Comparison of ENCODE assay signal across 12 cellular contexts in genomic region chr2:127515383-127515915, GRCh38. TPM values are rescaled to one million over a fixed set of nuclear protein-coding genes. Genes with fewer than 3 reads are reported as not detected.
DNase-seq lines count a peak whose midpoint lies in the region; ATAC-seq, FAIRE-seq and TF ChIP-seq lines count a peak whose summit lies in the region.
"Had no signal": no experiment of that assay in that cellular context is flagged by ENCODE, and none has a peak within 500 bp of the region (broad histone marks: within the 10 kb centered on the region; RNA-seq: fewer than 3 reads in every experiment).

No MANE protein-coding gene starts in this region.

- CTCF ChIA-PET in activated CD4-positive, alpha-beta T cell treated with anti-CD3 and anti-CD28 coated beads, Interleukin-2, amount 10 ng/mL, durations not matched to agents 7 days and 5 days (lab: Charles Lee): no interaction called here

- peak overlapping the region; percentile 4 for H3K27ac Mint-ChIP-seq in activated CD4-positive, alpha-beta T cell treated with anti-CD3 and anti-CD28 coated beads, Interleukin-2, amount 10 ng/mL, durations not matched to agents 7 days and 5 days

- POLR2A ChIA-PET in activated CD4-positive, alpha-beta T cell treated with anti-CD3 and anti-CD28 coated beads, Interleukin-2, amount 10 ng/mL, durations not matched to agents 7 days and 5 days (lab: Charles Lee): no interaction called here

- H3K27me3 ChIP-seq in thoracic aorta (replicated peaks; ENCODE audit: insufficient read depth): no peaks in the 10 kb centered on the region

- intact Hi-C loops in posterior cingulate gyrus (cut with DNase I): no loop called here

- H3K4me1 Mint-ChIP-seq in activated CD4-positive, alpha-beta T cell treated with anti-CD3 and anti-CD28 coated beads, Interleukin-2, amount 10 ng/mL, durations not matched to agents 7 days and 5 days: peaks cover 54% of the 10 kb centered on the region

- H3K27ac ChIP-seq in mesodermal cell (ENCODE audit: low read depth, low read length, severe bottlenecking): peak overlapping the region; percentile 6
- H3K27ac ChIP-seq in thoracic aorta: peak overlapping the region; percentile 70 to 78

- H3K9me3 ChIP-seq in mesodermal cell (ENCODE audit: control insufficient read depth, low read length) (no peaks in the 10 kb centered on the region), thoracic aorta (no peaks in the 10 kb centered on the region)

- no peak for DNase-seq in activated CD4-positive, alpha-beta T cell treated with anti-CD3 and anti-CD28 coated beads, Interleukin-2, amount 10 ng/mL, durations not matched to agents 7 days and 5 days
- no peak for DNase-seq in activated CD4-positive, alpha-beta T cell treated with anti-CD3 and anti-CD28 coated beads for 1 hour
- no peak for DNase-seq in thoracic aorta (ENCODE audit: low spot score)
- DNase-seq in posterior cingulate gyrus: no peak
- no peak for DNase-seq in NCI-H1092 (lab: John Stamatoyannopoulos, UW)
- DNase-seq: activated gamma-delta T cell, NCI-H1930 had no signal

- peak; percentile 76 for FAIRE-seq in endometrium (lab: Jason Lieb, UNC)
- FAIRE-seq: A204.1, G401.6 had no signal

- no peaks in the 10 kb centered on the region for H3K9me3 Mint-ChIP-seq in activated CD4-positive, alpha-beta T cell treated with anti-CD3 and anti-CD28 coated beads, Interleukin-2, amount 10 ng/mL, durations not matched to agents 7 days and 5 days

- no peak for TF ChIP-seq CTCF in thoracic aorta (IDR thresholded peaks at IDR 0.05)

- H3K4me3 ChIP-seq in mesodermal cell (ENCODE audit: extremely low read depth, insufficient read depth, low read length, poor library complexity, severe bottlenecking): no peak overlapping the region
- no peak overlapping the region for H3K4me3 ChIP-seq in thoracic aorta

- H3K4me1 ChIP-seq in mesodermal cell (ENCODE audit: control insufficient read depth, insufficient read depth, low read length, poor library complexity, severe bottlenecking) (peaks cover 12% of the 10 kb centered on the region), thoracic aorta (ENCODE audit: control insufficient read depth in 1 of 2, low read depth in 2 of 2) (peaks cover 6 to 32% of the 10 kb centered on the region in 2 donors)

- H3K27me3 Mint-ChIP-seq in activated CD4-positive, alpha-beta T cell treated with anti-CD3 and anti-CD28 coated beads, Interleukin-2, amount 10 ng/mL, durations not matched to agents 7 days and 5 days: no peaks in the 10 kb centered on the region

- no peak overlapping the region for H3K4me3 Mint-ChIP-seq in activated CD4-positive, alpha-beta T cell treated with anti-CD3 and anti-CD28 coated beads, Interleukin-2, amount 10 ng/mL, durations not matched to agents 7 days and 5 days

- ATAC-seq in thoracic aorta (ENCODE audit: insufficient number of reproducible peaks, low FRiP score, low read depth): no peak
- ATAC-seq in GM21360 (IDR thresholded peaks at IDR 0.05; ENCODE audit: unreplicated experiment): no peak

- 86 to 96% methylated on average over 4 to 6 of the region's 6 CpGs for WGBS in mesodermal cell (ENCODE audit: insufficient coverage in 2 of 2), 2 experiments

- H3K36me3 ChIP-seq in mesodermal cell (ENCODE audit: control insufficient read depth, insufficient read depth, low read length) (peaks cover 74% of the 10 kb centered on the region), thoracic aorta (no peaks in the 10 kb centered on the region)

- H3K36me3 Mint-ChIP-seq in activated CD4-positive, alpha-beta T cell treated with anti-CD3 and anti-CD28 coated beads, Interleukin-2, amount 10 ng/mL, durations not matched to agents 7 days and 5 days (ENCODE audit: low read depth): peaks cover 63% of the 10 kb centered on the region

RNA-seq across cellular contexts. Expression of gene IWS1, which starts 10.8 kb away (rescaled TPM):
- 10 to 100 TPM; 43.0 to 46.9 TPM for total RNA-seq in activated CD4-positive, alpha-beta T cell treated with anti-CD3 and anti-CD28 coated beads, Interleukin-2, amount 10 ng/mL, durations not matched to agents 7 days and 5 days
- 68.7 TPM for polyA plus RNA-seq in mesodermal cell (2013, experiment 1 of 2)
- polyA plus RNA-seq in mesodermal cell (2013, experiment 2 of 2): 68.3 TPM
- 10 to 100 TPM; 43.2 to 54.0 TPM for total RNA-seq in thoracic aorta

RNA-seq across cellular contexts. Expression of gene MYO7B, which starts 20.0 kb away (rescaled TPM):
- total RNA-seq in activated CD4-positive, alpha-beta T cell treated with anti-CD3 and anti-CD28 coated beads, Interleukin-2, amount 10 ng/mL, durations not matched to agents 7 days and 5 days: under 1 TPM; 0.60 to 0.69 TPM
- 0.22 TPM for polyA plus RNA-seq in mesodermal cell (2013, experiment 1 of 2)
- polyA plus RNA-seq in mesodermal cell (2013, experiment 2 of 2): 0.10 TPM
- total RNA-seq in thoracic aorta: under 1 TPM; 0.14 to 0.78 TPM
